Comparison of ENCODE assay signal across 18 cellular contexts in the genomic region with DNA sequence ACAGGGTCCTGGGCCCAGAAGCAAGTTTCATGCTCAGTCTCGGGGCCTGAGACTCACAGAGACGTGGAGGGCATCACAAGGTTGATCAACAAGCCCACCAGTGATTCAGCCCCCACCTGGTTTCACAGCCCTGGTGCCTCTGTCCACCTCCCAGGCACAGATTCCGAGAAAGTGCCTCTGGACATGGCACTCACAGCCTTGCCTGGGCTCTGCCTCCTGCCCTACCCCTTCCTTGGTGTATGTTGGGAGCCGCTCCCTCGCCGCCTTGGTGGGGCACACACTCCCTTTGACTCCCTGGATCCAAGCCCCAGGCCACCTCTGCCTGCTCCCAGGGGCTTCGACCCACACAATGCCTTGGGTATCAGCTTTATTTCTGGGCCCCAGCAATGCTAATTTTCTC.
"Had no signal": no experiment of that assay in that cellular context is flagged by ENCODE, and none has a peak within 500 bp of the region (broad histone marks: within the 10 kb centered on the region; RNA-seq: fewer than 3 reads in every experiment).

No MANE protein-coding gene starts in this region.

- H3K4me3 Mint-ChIP-seq: activated naive CD4-positive, alpha-beta T cell treated with anti-CD3 and anti-CD28 coated beads, Interleukin-2, amount 10 ng/mL, durations not matched to agents 7 days and 5 days; dendritic cell treated with granulocyte-macrophage colony-stimulating factor and Interleukin-4, amounts not matched to agents 40 ng/mL and 50 ng/mL, for 4 days; immature natural killer cell; nephron progenitor cell had no signal

- H3K36me3 ChIP-seq: left ventricle myocardium inferior, prostate gland had no signal

- H3K4me3 ChIP-seq: left ventricle myocardium inferior, prostate gland had no signal

- H3K9me3 Mint-ChIP-seq: dendritic cell treated with granulocyte-macrophage colony-stimulating factor and Interleukin-4, amounts not matched to agents 40 ng/mL and 50 ng/mL, for 4 days had no signal

- H3K4me1 ChIP-seq: left ventricle myocardium inferior, prostate gland had no signal

- H3K27ac ChIP-seq: left ventricle myocardium inferior, prostate gland had no signal

- ATAC-seq: esophagus mucosa; stimulated activated naive CD8-positive, alpha-beta T cell treated with anti-CD3 and anti-CD28 coated beads, Interleukin-15, Interleukin-2, amounts not matched to agents 100 U/mL and 50 U/mL, for 24 hours had no signal

- H3K9me3 ChIP-seq: left ventricle myocardium inferior, prostate gland had no signal

- H3K4me1 Mint-ChIP-seq: activated naive CD4-positive, alpha-beta T cell treated with anti-CD3 and anti-CD28 coated beads, Interleukin-2, amount 10 ng/mL, durations not matched to agents 7 days and 5 days; immature natural killer cell had no signal

- DNase-seq: activated CD4-positive, alpha-beta T cell treated with anti-CD3 and anti-CD28 coated beads for 1 hour; activated CD4-positive, alpha-beta T cell treated with anti-CD3 and anti-CD28 coated beads, Interleukin-2, amount 50 U/mL, for 1 hour; activated effector memory CD4-positive, alpha-beta T cell treated with anti-CD3 and anti-CD28 coated beads, Interleukin-2, amount 50 U/mL, for 16 hours; activated naive CD4-positive, alpha-beta T cell treated with anti-CD3 and anti-CD28 coated beads, Interleukin-2, amount 10 ng/mL, durations not matched to agents 7 days and 5 days; activated T-cell treated with anti-CD3 and anti-CD28 coated beads for 4 hours; effector CD8-positive, alpha-beta T cell; foreskin melanocyte; immature natural killer cell; kidney glomerular epithelial cell; left ventricle myocardium inferior; nephron progenitor cell; nucleus accumbens; stimulated activated CD4-positive, alpha-beta T cell treated with anti-CD3 and anti-CD28 coated beads, Interleukin-4, amount 100 ng/mL, for 4 hours; stimulated activated naive CD8-positive, alpha-beta T cell treated with anti-CD3 and anti-CD28 coated beads, Interleukin-15, Interleukin-2, amounts not matched to agents 100 U/mL and 50 U/mL, for 24 hours; T-helper 9 cell had no signal

- H3K27me3 Mint-ChIP-seq: dendritic cell treated with granulocyte-macrophage colony-stimulating factor and Interleukin-4, amounts not matched to agents 40 ng/mL and 50 ng/mL, for 4 days had no signal

- H3K27ac Mint-ChIP-seq: activated naive CD4-positive, alpha-beta T cell treated with anti-CD3 and anti-CD28 coated beads, Interleukin-2, amount 10 ng/mL, durations not matched to agents 7 days and 5 days; dendritic cell treated with granulocyte-macrophage colony-stimulating factor and Interleukin-4, amounts not matched to agents 40 ng/mL and 50 ng/mL, for 4 days; immature natural killer cell; nephron progenitor cell had no signal

- H3K36me3 Mint-ChIP-seq: activated naive CD4-positive, alpha-beta T cell treated with anti-CD3 and anti-CD28 coated beads, Interleukin-2, amount 10 ng/mL, durations not matched to agents 7 days and 5 days; immature natural killer cell had no signal
